ENCODE assay signal across 20 cellular contexts in the genomic region with DNA sequence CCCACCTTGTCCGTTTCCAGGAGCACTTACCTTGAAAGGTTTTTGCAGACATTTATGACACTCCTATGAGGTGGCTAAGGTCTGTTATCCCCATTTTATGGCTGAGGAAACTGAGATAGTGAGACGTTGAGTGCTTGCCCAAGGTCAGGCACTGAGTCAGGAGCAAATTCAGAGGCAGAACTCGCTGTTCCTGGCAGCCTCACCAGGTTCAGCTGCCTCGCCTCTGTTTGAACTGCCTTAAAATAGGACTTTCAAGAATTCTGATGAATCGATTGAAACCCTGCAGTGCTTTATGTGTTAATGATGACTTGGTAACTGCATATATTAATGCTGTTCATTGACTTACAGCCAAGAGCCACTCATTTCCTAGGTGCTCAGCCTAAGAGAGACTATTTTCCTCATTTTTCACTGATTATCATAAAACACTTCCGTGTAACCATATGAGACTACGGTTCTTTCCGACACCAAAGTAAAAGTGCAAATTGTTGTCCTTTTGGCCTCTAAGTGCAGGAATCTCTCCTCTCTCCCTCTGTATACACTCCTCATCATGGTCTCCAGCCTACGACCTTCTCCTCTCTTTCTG.
DNase-seq lines count a peak whose midpoint lies in the region; ATAC-seq, FAIRE-seq and TF ChIP-seq lines count a peak whose summit lies in the region.
"Had no signal": no experiment of that assay in that cellular context is flagged by ENCODE, and none has a peak within 500 bp of the region (broad histone marks: within the 10 kb centered on the region; RNA-seq: fewer than 3 reads in every experiment).

No MANE protein-coding gene starts in this region.

- no peak for ATAC-seq in activated CD8-positive, alpha-beta memory T cell treated with anti-CD3 and anti-CD28 coated beads, Interleukin-2, amount 10 ng/mL, durations not matched to agents 7 days and 5 days
- ATAC-seq in GM21825 (IDR thresholded peaks at IDR 0.05; ENCODE audit: unreplicated experiment): no peak
- ATAC-seq: gastroesophageal sphincter had no signal

- H3K36me3 ChIP-seq in small intestine (ENCODE audit: control insufficient read depth in 2 of 2, insufficient read depth in 2 of 2, low read length in 2 of 2): no peaks in the 10 kb centered on the region
- H3K36me3 ChIP-seq: gastroesophageal sphincter had no signal

- DNase-seq in activated CD8-positive, alpha-beta memory T cell treated with anti-CD3 and anti-CD28 coated beads, Interleukin-2, amount 10 ng/mL, durations not matched to agents 7 days and 5 days: no peak
- DNase-seq in activated CD8-positive, alpha-beta memory T cell treated with anti-CD3 and anti-CD28 coated beads, Interleukin-2, amount 50 U/mL, for 4 hours: no peak
- DNase-seq in activated CD4-positive, alpha-beta memory T cell treated with anti-CD3 and anti-CD28 coated beads, Interleukin-2, amount 10 ng/mL, durations not matched to agents 7 days and 5 days: no peak
- peak; percentile 46 for DNase-seq in fibroblast of mammary gland (ENCODE audit: low read depth)
- peak; percentile 87 for DNase-seq in small intestine
- no peak for DNase-seq in 8988T
- no peak for DNase-seq in central memory CD4-positive, alpha-beta T cell
- DNase-seq: ACHN; activated CD4-positive, alpha-beta T cell treated with anti-CD3 and anti-CD28 coated beads, Interleukin-2, amount 10 ng/mL, durations not matched to agents 7 days and 5 days; activated gamma-delta T cell; COR-L47; GDM1; HFFc6; NCI-H1092; NCI-H2171; occipital lobe had no signal

- no peak overlapping the region for H3K4me3 ChIP-seq in fibroblast of mammary gland (ENCODE audit: control insufficient read depth, low read depth, low read length)
- no peak overlapping the region for H3K4me3 ChIP-seq in small intestine (ENCODE audit: low read depth in 1 of 2, low read length in 2 of 2)
- H3K4me3 ChIP-seq: gastroesophageal sphincter had no signal

- H3K27ac Mint-ChIP-seq in activated CD8-positive, alpha-beta memory T cell treated with anti-CD3 and anti-CD28 coated beads, Interleukin-2, amount 10 ng/mL, durations not matched to agents 7 days and 5 days: peak overlapping the region; percentile 71
- peak overlapping the region; percentile 76 for H3K27ac Mint-ChIP-seq in activated CD4-positive, alpha-beta memory T cell treated with anti-CD3 and anti-CD28 coated beads, Interleukin-2, amount 10 ng/mL, durations not matched to agents 7 days and 5 days
- H3K27ac Mint-ChIP-seq: HFFc6, IgD-negative memory B cell had no signal

- peaks cover 7 to 10% of the 10 kb centered on the region in 2 donors for H3K4me1 ChIP-seq in small intestine (ENCODE audit: control insufficient read depth in 2 of 2, insufficient read depth in 1 of 2, low read depth in 1 of 2, low read length in 1 of 2)

- H3K4me3 Mint-ChIP-seq in activated CD8-positive, alpha-beta memory T cell treated with anti-CD3 and anti-CD28 coated beads, Interleukin-2, amount 10 ng/mL, durations not matched to agents 7 days and 5 days: no peak overlapping the region
- H3K4me3 Mint-ChIP-seq in activated CD4-positive, alpha-beta memory T cell treated with anti-CD3 and anti-CD28 coated beads, Interleukin-2, amount 10 ng/mL, durations not matched to agents 7 days and 5 days: peak overlapping the region; percentile 36
- H3K4me3 Mint-ChIP-seq: activated CD4-positive, alpha-beta T cell treated with anti-CD3 and anti-CD28 coated beads, Interleukin-2, amount 10 ng/mL, durations not matched to agents 7 days and 5 days; HFFc6; IgD-negative memory B cell; mesothelial cell of epicardium had no signal

- POLR2A ChIA-PET in activated CD4-positive, alpha-beta memory T cell treated with anti-CD3 and anti-CD28 coated beads, Interleukin-2, amount 10 ng/mL, durations not matched to agents 7 days and 5 days (lab: Charles Lee): interaction anchor here (0.7 to 4.0 kb wide), 9 partner anchors 8 to 83 kb away, joined by 3 to 58 read pairs (median 8); partner anchors contain the start of gene BHLHE40

- H3K36me3 Mint-ChIP-seq in activated CD8-positive, alpha-beta memory T cell treated with anti-CD3 and anti-CD28 coated beads, Interleukin-2, amount 10 ng/mL, durations not matched to agents 7 days and 5 days: peaks cover 30% of the 10 kb centered on the region
- H3K36me3 Mint-ChIP-seq in activated CD4-positive, alpha-beta memory T cell treated with anti-CD3 and anti-CD28 coated beads, Interleukin-2, amount 10 ng/mL, durations not matched to agents 7 days and 5 days (ENCODE audit: low read depth): peaks cover 12% of the 10 kb centered on the region
- H3K36me3 Mint-ChIP-seq: mesothelial cell of epicardium had no signal

- no peak for TF ChIP-seq CTCF in fibroblast of mammary gland (conservative IDR thresholded peaks at IDR 0.05; ENCODE audit: control insufficient read depth, insufficient read depth, low read depth, low read length)

- H3K27me3 Mint-ChIP-seq in activated CD8-positive, alpha-beta memory T cell treated with anti-CD3 and anti-CD28 coated beads, Interleukin-2, amount 10 ng/mL, durations not matched to agents 7 days and 5 days: no peaks in the 10 kb centered on the region
- H3K27me3 Mint-ChIP-seq in activated CD4-positive, alpha-beta memory T cell treated with anti-CD3 and anti-CD28 coated beads, Interleukin-2, amount 10 ng/mL, durations not matched to agents 7 days and 5 days: no peaks in the 10 kb centered on the region
- H3K27me3 Mint-ChIP-seq: activated CD4-positive, alpha-beta T cell treated with anti-CD3 and anti-CD28 coated beads, Interleukin-2, amount 10 ng/mL, durations not matched to agents 7 days and 5 days; IgD-negative memory B cell had no signal

- peaks cover 66% of the 10 kb centered on the region for H3K4me1 Mint-ChIP-seq in activated CD8-positive, alpha-beta memory T cell treated with anti-CD3 and anti-CD28 coated beads, Interleukin-2, amount 10 ng/mL, durations not matched to agents 7 days and 5 days
- peaks cover 76% of the 10 kb centered on the region for H3K4me1 Mint-ChIP-seq in activated CD4-positive, alpha-beta memory T cell treated with anti-CD3 and anti-CD28 coated beads, Interleukin-2, amount 10 ng/mL, durations not matched to agents 7 days and 5 days

- no peaks in the 10 kb centered on the region for H3K9me3 ChIP-seq in small intestine (ENCODE audit: control insufficient read depth, low read depth)
- H3K9me3 ChIP-seq: gastroesophageal sphincter had no signal

- H3K9me3 Mint-ChIP-seq in activated CD8-positive, alpha-beta memory T cell treated with anti-CD3 and anti-CD28 coated beads, Interleukin-2, amount 10 ng/mL, durations not matched to agents 7 days and 5 days (ENCODE audit: low read depth): no peaks in the 10 kb centered on the region
- peaks cover 2% of the 10 kb centered on the region for H3K9me3 Mint-ChIP-seq in activated CD4-positive, alpha-beta memory T cell treated with anti-CD3 and anti-CD28 coated beads, Interleukin-2, amount 10 ng/mL, durations not matched to agents 7 days and 5 days
- H3K9me3 Mint-ChIP-seq: HFFc6, IgD-negative memory B cell, mesothelial cell of epicardium had no signal

- 31 to 65% (median 40%) methylated on average over 9 of the region's 9 CpGs for WGBS in small intestine, 3 donors

- FAIRE-seq in small intestine (lab: Jason Lieb, UNC): no peak

- H3K27ac ChIP-seq in small intestine (ENCODE audit: low read depth in 1 of 2, low read length in 1 of 2): peak overlapping the region; percentile 46 to 88

- CTCF ChIA-PET in activated CD8-positive, alpha-beta memory T cell treated with anti-CD3 and anti-CD28 coated beads, Interleukin-2, amount 10 ng/mL, durations not matched to agents 7 days and 5 days (lab: Charles Lee): interaction anchor here (2.1 kb wide), 1 partner anchor 188 kb away, joined by 5 read pairs; no protein-coding TSS in a partner anchor
- CTCF ChIA-PET in activated CD4-positive, alpha-beta memory T cell treated with anti-CD3 and anti-CD28 coated beads, Interleukin-2, amount 10 ng/mL, durations not matched to agents 7 days and 5 days (lab: Charles Lee): interaction anchor here (1.1 to 2.3 kb wide), 3 partner anchors 8 to 188 kb away, joined by 6 to 9 read pairs (median 6); no protein-coding TSS in a partner anchor

- no peaks in the 10 kb centered on the region for H3K27me3 ChIP-seq in small intestine (ENCODE audit: control insufficient read depth in 2 of 2, insufficient read depth in 2 of 2, low read length in 2 of 2)
- H3K27me3 ChIP-seq: gastroesophageal sphincter had no signal

Comparison
In these comparisons a context has a peak if more than half of its experiments do, and no peak if none do; other contexts are left out.
1. DNase-seq: peak in fibroblast of mammary gland (single experiment) and small intestine (single experiment); none in activated CD8-positive, alpha-beta memory T cell treated with anti-CD3 and anti-CD28 coated beads, Interleukin-2, amount 10 ng/mL, durations not matched to agents 7 days and 5 days (single experiment), activated CD8-positive, alpha-beta memory T cell treated with anti-CD3 and anti-CD28 coated beads, Interleukin-2, amount 50 U/mL, for 4 hours (single experiment), activated CD4-positive, alpha-beta memory T cell treated with anti-CD3 and anti-CD28 coated beads, Interleukin-2, amount 10 ng/mL, durations not matched to agents 7 days and 5 days (single experiment), 8988T (single experiment) and central memory CD4-positive, alpha-beta T cell (single experiment).